Comparison of ENCODE assay signal across 17 cellular contexts in genomic region chrX:72145181-72145580, GRCh38. TPM values are rescaled to one million over a fixed set of nuclear protein-coding genes. Genes with fewer than 3 reads are reported as not detected.
DNase-seq lines count a peak whose midpoint lies in the region; ATAC-seq and TF ChIP-seq lines count a peak whose summit lies in the region.
"Had no signal": no experiment of that assay in that cellular context is flagged by ENCODE, and none has a peak within 500 bp of the region (broad histone marks: within the 10 kb centered on the region; RNA-seq: fewer than 3 reads in every experiment).

No MANE protein-coding gene starts in this region.

- no peak for TF ChIP-seq CTCF in KMS-11 (conservative IDR thresholded peaks at IDR 0.05; ENCODE audit: low read depth, low read length)
- no peak for TF ChIP-seq CTCF in brain (conservative IDR thresholded peaks at IDR 0.05)
- TF ChIP-seq CTCF in OCI-LY7 (conservative IDR thresholded peaks at IDR 0.05; ENCODE audit: low read length): no peak

- ATAC-seq in sciatic nerve (no peak), Right ventricle myocardium inferior (no peak)
- ATAC-seq: GM23338, K562 had no signal

- peaks cover 65% of the 10 kb centered on the region for H3K4me1 ChIP-seq in KMS-11 (ENCODE audit: low read depth, poor library complexity, severe bottlenecking)
- H3K4me1 ChIP-seq in OCI-LY7 (ENCODE audit: insufficient read depth, low read length, poor library complexity, severe bottlenecking): no peaks in the 10 kb centered on the region

- CTCF ChIA-PET in OCI-LY7 (lab: Charles Lee; ENCODE audit: unreplicated experiment): interaction anchor here (0.6 kb wide), 1 partner anchor 120 kb away, joined by 3 read pairs; no protein-coding TSS in a partner anchor

- H3K36me3 ChIP-seq in KMS-11 (ENCODE audit: insufficient read depth) (no peaks in the 10 kb centered on the region), OCI-LY7 (ENCODE audit: insufficient read depth, low read length) (no peaks in the 10 kb centered on the region)

- no peaks in the 10 kb centered on the region for H3K9me2 ChIP-seq in OCI-LY7 (ENCODE audit: insufficient read depth, low read length)

- H3K9me3 Mint-ChIP-seq in brain: peaks cover 0 to 6% (median 0%) of the 10 kb centered on the region in 5 experiments
- H3K9me3 Mint-ChIP-seq: CD4-positive, alpha-beta T cell; GM23338 had no signal

- H3K27ac ChIP-seq in KMS-11 (peak overlapping the region; percentile 54; the same call in 1 of the 2 replicates), OCI-LY7 (ENCODE audit: low read depth, low read length, poor library complexity, severe bottlenecking) (no peak overlapping the region)
- H3K27ac ChIP-seq: C4-2B had no signal

- peaks cover 47% of the 10 kb centered on the region for H3K4me1 Mint-ChIP-seq in brain

- H3K4me3 ChIP-seq in KMS-11 (IDR thresholded peaks at IDR 0.05; ENCODE audit: insufficient read depth, low read depth, low read length): no peak overlapping the region
- H3K4me3 ChIP-seq in OCI-LY7 (ENCODE audit: low read depth, low read length, poor library complexity, severe bottlenecking): no peak overlapping the region
- H3K4me3 ChIP-seq: GM23338, K562 had no signal

- no peaks in the 10 kb centered on the region for H3K27me3 ChIP-seq in KMS-11 (ENCODE audit: insufficient read depth, low read depth)

- no peak overlapping the region for H3K4me3 Mint-ChIP-seq in brain
- H3K4me3 Mint-ChIP-seq: CD4-positive, alpha-beta T cell; GM23338 had no signal

- POLR2A ChIA-PET in OCI-LY7 (lab: Charles Lee): no interaction called here

- H3K4me2 ChIP-seq in KMS-11 (peak overlapping the region; percentile 87), OCI-LY7 (ENCODE audit: low read length) (no peak overlapping the region)
- H3K4me2 ChIP-seq: GM23338 had no signal

- H3K79me2 ChIP-seq in KMS-11 (ENCODE audit: insufficient read depth, low read depth) (no peaks in the 10 kb centered on the region), OCI-LY7 (ENCODE audit: insufficient read depth, low read depth, low read length) (no peaks in the 10 kb centered on the region)

- peaks cover 6% of the 10 kb centered on the region for H3K36me3 Mint-ChIP-seq in brain

- H3K27me3 Mint-ChIP-seq in brain: no peaks in the 10 kb centered on the region
- H3K27me3 Mint-ChIP-seq: CD4-positive, alpha-beta T cell had no signal

- peak overlapping the region; percentile 6; the same call in 1 of the 2 replicates for H3K9ac ChIP-seq in KMS-11

- H3K27ac Mint-ChIP-seq in brain: peak overlapping the region in 4 of 5 experiments; percentile 47 to 89 (median 78)
- H3K27ac Mint-ChIP-seq: CD4-positive, alpha-beta T cell; GM23338 had no signal

- H2AFZ ChIP-seq in KMS-11 (ENCODE audit: low read depth) (no peak overlapping the region), OCI-LY7 (ENCODE audit: low read length) (no peak overlapping the region)
- H2AFZ ChIP-seq: GM23338 had no signal

- BruUV-seq in OCI-LY7 (replicated peaks; lab: Mats Ljungman, UMichigan): no TSS peak

- H4K20me1 ChIP-seq in KMS-11 (ENCODE audit: insufficient read depth) (no peaks in the 10 kb centered on the region), OCI-LY7 (ENCODE audit: insufficient read depth, low read length) (no peaks in the 10 kb centered on the region)

- no peaks in the 10 kb centered on the region for H3K9me3 ChIP-seq in OCI-LY7 (ENCODE audit: low read length)

- intact Hi-C loops in sciatic nerve (cut with DNase I) (no loop called here), Right ventricle myocardium inferior (cut with DNase I) (no loop called here), OCI-LY7 (cut with micrococcal nuclease; ENCODE audit: unreplicated experiment) (no loop called here)

- peak; percentile 17 for DNase-seq in sciatic nerve (ENCODE audit: low spot score)
- no peak for DNase-seq in AG20443 (ENCODE audit: low spot score)
- no peak for DNase-seq in Right ventricle myocardium inferior (ENCODE audit: missing footprints)
- DNase-seq in OCI-LY7 (ENCODE audit: low spot score): no peak
- DNase-seq: ACHN; AML-193; Calu3; CD4-positive, alpha-beta T cell; DMS79 treated with DMSO at 0.1 percent for 48 hours; GF-D8; HCEC 1CT; IMR-90 had no signal

RNA-seq across cellular contexts. Expression of gene RTL5, which starts 13.5 kb away (rescaled TPM):
- polyA plus RNA-seq in brain (ENCODE audit: insufficient read depth, low read depth, low replicate concordance): 38.0 TPM
- total RNA-seq in sciatic nerve (16.2 TPM), Right ventricle myocardium inferior (2.4 TPM), OCI-LY7 (2022) (not detected in 2 replicates)
- not detected in 2 replicates for total RNA-seq in OCI-LY7 (2014; rRNA removed; shearing (Covaris generic))
- total RNA-seq: K562 had no signal

RNA-seq across cellular contexts. Expression of gene PIN4, which starts 36.4 kb away (rescaled TPM):
- 26.1 TPM for polyA plus RNA-seq in brain (ENCODE audit: insufficient read depth, low read depth, low replicate concordance)
- total RNA-seq in sciatic nerve (13.3 TPM), Right ventricle myocardium inferior (12.0 TPM), OCI-LY7 (2022) (14.6 and 16.1 TPM in 2 replicates)
- total RNA-seq in OCI-LY7 (2014; rRNA removed; shearing (Covaris generic)): 12.3 and 33.6 TPM in 2 replicates
